ENCODE assay signal across 20 cellular contexts in genomic region chr13:46675016-46675415, GRCh38.
DNase-seq lines count a peak whose midpoint lies in the region; ATAC-seq and TF ChIP-seq lines count a peak whose summit lies in the region.
"Had no signal": no experiment of that assay in that cellular context is flagged by ENCODE, and none has a peak within 500 bp of the region (broad histone marks: within the 10 kb centered on the region; RNA-seq: fewer than 3 reads in every experiment).

No MANE protein-coding gene starts in this region.

- no peaks in the 10 kb centered on the region for H3K9me3 Mint-ChIP-seq in activated naive CD8-positive, alpha-beta T cell treated with anti-CD3 and anti-CD28 coated beads, Interleukin-2, amount 50 U/mL, for 24 hours
- no peaks in the 10 kb centered on the region for H3K9me3 Mint-ChIP-seq in activated naive CD8-positive, alpha-beta T cell treated with anti-CD3 and anti-CD28 coated beads for 36 hours
- no peaks in the 10 kb centered on the region for H3K9me3 Mint-ChIP-seq in CD8-positive, alpha-beta memory T cell
- H3K9me3 Mint-ChIP-seq: activated B cell treated with CpG ODN at 0.5 μM for 24 hours had no signal

- peak overlapping the region; percentile 54 to 62 for H3K27ac ChIP-seq in uterus
- H3K27ac ChIP-seq in CD8-positive, alpha-beta memory T cell (ENCODE audit: low read depth, low read length) = no peak overlapping the region
- H3K27ac ChIP-seq: sigmoid colon, upper lobe of right lung had no signal

- H3K4me3 Mint-ChIP-seq in activated naive CD8-positive, alpha-beta T cell treated with anti-CD3 and anti-CD28 coated beads, Interleukin-2, amount 50 U/mL, for 24 hours = no peak overlapping the region
- H3K4me3 Mint-ChIP-seq in activated naive CD8-positive, alpha-beta T cell treated with anti-CD3 and anti-CD28 coated beads for 36 hours = no peak overlapping the region
- no peak overlapping the region for H3K4me3 Mint-ChIP-seq in CD8-positive, alpha-beta memory T cell
- H3K4me3 Mint-ChIP-seq: activated B cell treated with CpG ODN at 0.5 μM for 24 hours had no signal

- POLR2A ChIA-PET in CD8-positive, alpha-beta memory T cell (lab: Charles Lee) = no interaction called here

- no peaks in the 10 kb centered on the region for H3K9me3 ChIP-seq in uterus
- no peaks in the 10 kb centered on the region for H3K9me3 ChIP-seq in CD8-positive, alpha-beta memory T cell (ENCODE audit: low read length)
- H3K9me3 ChIP-seq: gastrocnemius medialis, sigmoid colon, upper lobe of right lung had no signal

- no peak for TF ChIP-seq CTCF in uterus (IDR thresholded peaks at IDR 0.05)

- CTCF ChIA-PET in CD8-positive, alpha-beta memory T cell (lab: Charles Lee) = interaction anchor here (1.5 kb wide), 1 partner anchor 123 kb away, joined by 4 read pairs; no protein-coding TSS in a partner anchor

- H3K4me1 Mint-ChIP-seq in activated naive CD8-positive, alpha-beta T cell treated with anti-CD3 and anti-CD28 coated beads, Interleukin-2, amount 50 U/mL, for 24 hours = peaks cover 30% of the 10 kb centered on the region
- peaks cover 23% of the 10 kb centered on the region for H3K4me1 Mint-ChIP-seq in activated naive CD8-positive, alpha-beta T cell treated with anti-CD3 and anti-CD28 coated beads for 36 hours
- H3K4me1 Mint-ChIP-seq in CD8-positive, alpha-beta memory T cell = peaks cover 5 to 23% (median 13%) of the 10 kb centered on the region in 3 donors

- TF ChIP-seq POLR2A in uterus (IDR thresholded peaks at IDR 0.05) = no peak

- H3K27me3 Mint-ChIP-seq in activated naive CD8-positive, alpha-beta T cell treated with anti-CD3 and anti-CD28 coated beads, Interleukin-2, amount 50 U/mL, for 24 hours = no peaks in the 10 kb centered on the region
- no peaks in the 10 kb centered on the region for H3K27me3 Mint-ChIP-seq in activated naive CD8-positive, alpha-beta T cell treated with anti-CD3 and anti-CD28 coated beads for 36 hours
- H3K27me3 Mint-ChIP-seq in CD8-positive, alpha-beta memory T cell = no peaks in the 10 kb centered on the region
- H3K27me3 Mint-ChIP-seq: activated B cell treated with CpG ODN at 0.5 μM for 24 hours had no signal

- DNase-seq in activated naive CD8-positive, alpha-beta T cell treated with anti-CD3 and anti-CD28 coated beads, Interleukin-2, amount 50 U/mL, for 24 hours = no peak
- DNase-seq in activated naive CD8-positive, alpha-beta T cell treated with anti-CD3 and anti-CD28 coated beads for 36 hours = no peak
- DNase-seq in NCI-H2196 (lab: John Stamatoyannopoulos, UW; ENCODE audit: unreplicated experiment) (peak; percentile 56), fibroblast of peridontal ligament (ENCODE audit: extremely low read depth) (peak; percentile 25), uterus (no peak), amygdala (lab: John Stamatoyannopoulos, UW) (no peak), pons (ENCODE audit: low spot score) (no peak)
- no peak for DNase-seq in CD8-positive, alpha-beta memory T cell
- DNase-seq: ACHN; activated B cell treated with CpG ODN at 0.5 μM for 24 hours; activated naive CD4-positive, alpha-beta T cell treated with Interleukin-2 at 50 U/mL for 16 hours; effector memory CD4-positive, alpha-beta T cell; gastrocnemius medialis; KBM-7; NCI-H2171; stimulated activated CD4-positive, alpha-beta T cell treated with anti-CD3 and anti-CD28 coated beads, Interleukin-4, amount 100 ng/mL, for 24 hours; SW 1271; upper lobe of right lung had no signal

- H3K4me3 ChIP-seq in uterus = no peak overlapping the region
- no peak overlapping the region for H3K4me3 ChIP-seq in CD8-positive, alpha-beta memory T cell (ENCODE audit: low read length)
- H3K4me3 ChIP-seq: gastrocnemius medialis, sigmoid colon, upper lobe of right lung had no signal

- H3K27me3 ChIP-seq in uterus = no peaks in the 10 kb centered on the region
- H3K27me3 ChIP-seq in CD8-positive, alpha-beta memory T cell (ENCODE audit: insufficient read depth, low read length, poor library complexity, severe bottlenecking) = no peaks in the 10 kb centered on the region
- H3K27me3 ChIP-seq: gastrocnemius medialis, sigmoid colon, upper lobe of right lung had no signal

- peaks cover 0 to 1% of the 10 kb centered on the region in 2 donors for H3K4me1 ChIP-seq in uterus
- peaks cover 13% of the 10 kb centered on the region for H3K4me1 ChIP-seq in CD8-positive, alpha-beta memory T cell (ENCODE audit: insufficient read depth, low read length)

- no peaks in the 10 kb centered on the region for H3K36me3 ChIP-seq in uterus
- no peaks in the 10 kb centered on the region for H3K36me3 ChIP-seq in CD8-positive, alpha-beta memory T cell (ENCODE audit: insufficient read depth, low read length)
- H3K36me3 ChIP-seq: gastrocnemius medialis, sigmoid colon had no signal

- H3K36me3 Mint-ChIP-seq in activated naive CD8-positive, alpha-beta T cell treated with anti-CD3 and anti-CD28 coated beads, Interleukin-2, amount 50 U/mL, for 24 hours (ENCODE audit: low read depth) = peaks cover 10% of the 10 kb centered on the region
- H3K36me3 Mint-ChIP-seq in activated naive CD8-positive, alpha-beta T cell treated with anti-CD3 and anti-CD28 coated beads for 36 hours = peaks cover 21% of the 10 kb centered on the region
- H3K36me3 Mint-ChIP-seq in CD8-positive, alpha-beta memory T cell = peaks cover 0 to 16% (median 7%) of the 10 kb centered on the region in 3 donors

- intact Hi-C loops in uterus (cut with DNase I; ENCODE audit: low total_unique reads) = no loop called here

- peak overlapping the region; percentile 49 for H3K27ac Mint-ChIP-seq in activated naive CD8-positive, alpha-beta T cell treated with anti-CD3 and anti-CD28 coated beads, Interleukin-2, amount 50 U/mL, for 24 hours
- H3K27ac Mint-ChIP-seq in activated naive CD8-positive, alpha-beta T cell treated with anti-CD3 and anti-CD28 coated beads for 36 hours = no peak overlapping the region
- H3K27ac Mint-ChIP-seq in CD8-positive, alpha-beta memory T cell = peak overlapping the region in 1 of 8 donors; percentile 2
- H3K27ac Mint-ChIP-seq: activated B cell treated with CpG ODN at 0.5 μM for 24 hours had no signal

- ATAC-seq in activated naive CD8-positive, alpha-beta T cell treated with anti-CD3 and anti-CD28 coated beads, Interleukin-2, amount 50 U/mL, for 24 hours = no peak
- ATAC-seq: gastrocnemius medialis, Panc1 had no signal

Comparison
In these comparisons a context has a peak if more than half of its experiments do, and no peak if none do; other contexts are left out.
1. DNase-seq: peak in NCI-H2196 (single experiment) and fibroblast of peridontal ligament (single experiment); none in activated naive CD8-positive, alpha-beta T cell treated with anti-CD3 and anti-CD28 coated beads, Interleukin-2, amount 50 U/mL, for 24 hours (single experiment), activated naive CD8-positive, alpha-beta T cell treated with anti-CD3 and anti-CD28 coated beads for 36 hours (single experiment), uterus (0 of 2), amygdala (0 of 56), pons (single experiment) and CD8-positive, alpha-beta memory T cell (0 of 5).